In genomic region chr6:132780770-132781371, GRCh38 we compare ENCODE assay signal across 10 cellular contexts. TPM values are rescaled to one million over a fixed set of nuclear protein-coding genes. Genes with fewer than 3 reads are reported as not detected.
DNase-seq lines count a peak whose midpoint lies in the region; ATAC-seq, FAIRE-seq and TF ChIP-seq lines count a peak whose summit lies in the region.
"Had no signal": no experiment of that assay in that cellular context is flagged by ENCODE, and none has a peak within 500 bp of the region (broad histone marks: within the 10 kb centered on the region; RNA-seq: fewer than 3 reads in every experiment).

No MANE protein-coding gene starts in this region.

- peaks cover 10 to 16% of the 10 kb centered on the region in 2 donors for H3K36me3 ChIP-seq in small intestine (ENCODE audit: control insufficient read depth in 2 of 2, insufficient read depth in 2 of 2, low read length in 2 of 2)

- TF ChIP-seq CTCF in GM20000 (IDR thresholded peaks at IDR 0.05; ENCODE audit: extremely low read depth, missing control alignments), result no peak

- 74 to 91% (median 89%) methylated on average over 2 of the region's 2 CpGs for WGBS in small intestine, 3 donors

- ATAC-seq in HG03039 (IDR thresholded peaks at IDR 0.05; ENCODE audit: unreplicated experiment), result no peak
- ATAC-seq: stimulated activated memory B cell treated with anti-CD40 and anti-IgM and Interleukin-4, amounts not matched to agents 10 μg/mL and 1 μg/mL and 100 μg/mL, for 72 hours had no signal

- no peak overlapping the region for H3K27ac ChIP-seq in small intestine (ENCODE audit: low read depth in 1 of 2, low read length in 1 of 2)
- H3K27ac ChIP-seq: SK-N-MC had no signal

- H3K4me1 ChIP-seq in small intestine (ENCODE audit: control insufficient read depth in 2 of 2, insufficient read depth in 1 of 2, low read depth in 1 of 2, low read length in 1 of 2), result no peaks in the 10 kb centered on the region

- no peaks in the 10 kb centered on the region for H3K9me3 ChIP-seq in small intestine (ENCODE audit: control insufficient read depth, low read depth)

- FAIRE-seq in small intestine (lab: Jason Lieb, UNC), result no peak

- DNase-seq in AG08395 (ENCODE audit: low spot score), result peak; percentile 48
- DNase-seq in GM20000 (ENCODE audit: low spot score), result peak; percentile 6
- peak; percentile 19 for DNase-seq in OCI-M1 (lab: John Stamatoyannopoulos, UW)
- DNase-seq in fibroblast of peridontal ligament (ENCODE audit: extremely low read depth), result peak; percentile 63
- no peak for DNase-seq in stimulated activated CD4-positive, alpha-beta T cell treated with anti-CD3 and anti-CD28 coated beads, Interleukin-12 subunit alpha, Interleukin-12 subunit beta, amount 100 ng/mL, for 4 hours
- DNase-seq in small intestine, result no peak
- DNase-seq in NCI-H524 (lab: John Stamatoyannopoulos, UW), result no peak

- H3K4me3 ChIP-seq in small intestine (ENCODE audit: low read depth in 1 of 2, low read length in 2 of 2), result no peak overlapping the region
- H3K4me3 ChIP-seq: SK-N-MC had no signal

- H3K27me3 ChIP-seq in small intestine (ENCODE audit: control insufficient read depth in 2 of 2, insufficient read depth in 2 of 2, low read length in 2 of 2), result no peaks in the 10 kb centered on the region

RNA-seq across cellular contexts. Expression of gene SLC18B1, which starts 17.6 kb away (rescaled TPM):
- polyA plus RNA-seq in small intestine, result 10 to 100 TPM in 2 of 3 donors, 1 to 10 TPM in 1; 6.2 to 16.2 (median 13.9) TPM

RNA-seq across cellular contexts. Expression of gene VNN2, which starts 23.2 kb away (rescaled TPM):
- polyA plus RNA-seq in small intestine, result 1 to 10 TPM in 2 of 3 donors, not detected in 1; 1.1 TPM

RNA-seq across cellular contexts. Expression of gene RPS12, which starts 33.5 kb away (rescaled TPM):
- polyA plus RNA-seq in small intestine, result 1,000 to 10,000 TPM; 1,501 to 3,927 (median 2,948) TPM

Comparison
In these comparisons a context has a peak if more than half of its experiments do, and no peak if none do; other contexts are left out.
1. DNase-seq: peak in AG08395 (single experiment), GM20000 (single experiment), OCI-M1 (single experiment) and fibroblast of peridontal ligament (single experiment); none in stimulated activated CD4-positive, alpha-beta T cell treated with anti-CD3 and anti-CD28 coated beads, Interleukin-12 subunit alpha, Interleukin-12 subunit beta, amount 100 ng/mL, for 4 hours (single experiment), small intestine (single experiment) and NCI-H524 (0 of 2).